ENCODE assay signal across 24 cellular contexts in genomic region chr18:30387401-30387800, GRCh38.
"Had no signal": no experiment of that assay in that cellular context is flagged by ENCODE, and none has a peak within 500 bp of the region (broad histone marks: within the 10 kb centered on the region; RNA-seq: fewer than 3 reads in every experiment).

No MANE protein-coding gene starts in this region.

- H3K27ac ChIP-seq: colonic mucosa, left lung, suprapubic skin, VCaP had no signal

- DNase-seq: activated CD4-positive, alpha-beta T cell treated with anti-CD3 and anti-CD28 coated beads, Interleukin-2, amount 50 U/mL, for 48 hours; activated CD8-positive, alpha-beta memory T cell treated with anti-CD3 and anti-CD28 coated beads, Interleukin-2, amount 10 ng/mL, durations not matched to agents 7 days and 5 days; activated naive CD4-positive, alpha-beta T cell treated with anti-CD3 and anti-CD28 coated beads, Interleukin-2, amount 10 ng/mL, durations not matched to agents 7 days and 5 days; activated T-cell treated with anti-CD3 and anti-CD28 coated beads, Interleukin-2, amount 50 U/mL, for 1 hour; caudate nucleus; colonic mucosa; foreskin melanocyte; head of caudate nucleus; left lung; natural killer cell; nucleus accumbens; right cardiac atrium; SK-N-SH; small intestine; stimulated activated CD4-positive, alpha-beta T cell treated with anti-CD3 and anti-CD28 coated beads, Interleukin-4, amount 100 ng/mL, for 4 hours; stimulated activated naive CD8-positive, alpha-beta T cell treated with anti-CD3 and anti-CD28 coated beads, Interleukin-15, Interleukin-2, amounts not matched to agents 100 U/mL and 50 U/mL, for 24 hours; T-cell; T-helper 9 cell had no signal

- H3K4me3 ChIP-seq: colonic mucosa, left lung, suprapubic skin had no signal

- H3K4me1 ChIP-seq: colonic mucosa, left lung, suprapubic skin had no signal

- H3K9me3 ChIP-seq: colonic mucosa, left lung, SK-N-SH, suprapubic skin had no signal

- H3K27me3 Mint-ChIP-seq: activated CD8-positive, alpha-beta memory T cell treated with anti-CD3 and anti-CD28 coated beads, Interleukin-2, amount 10 ng/mL, durations not matched to agents 7 days and 5 days; activated naive CD4-positive, alpha-beta T cell treated with anti-CD3 and anti-CD28 coated beads, Interleukin-2, amount 10 ng/mL, durations not matched to agents 7 days and 5 days; progenitor cell of endocrine pancreas; T-cell; type B pancreatic cell had no signal

- H3K4me1 Mint-ChIP-seq: activated CD8-positive, alpha-beta memory T cell treated with anti-CD3 and anti-CD28 coated beads, Interleukin-2, amount 10 ng/mL, durations not matched to agents 7 days and 5 days; activated naive CD4-positive, alpha-beta T cell treated with anti-CD3 and anti-CD28 coated beads, Interleukin-2, amount 10 ng/mL, durations not matched to agents 7 days and 5 days; natural killer cell; T-cell had no signal

- H3K4me3 Mint-ChIP-seq: activated CD8-positive, alpha-beta memory T cell treated with anti-CD3 and anti-CD28 coated beads, Interleukin-2, amount 10 ng/mL, durations not matched to agents 7 days and 5 days; activated naive CD4-positive, alpha-beta T cell treated with anti-CD3 and anti-CD28 coated beads, Interleukin-2, amount 10 ng/mL, durations not matched to agents 7 days and 5 days; natural killer cell; T-cell; type B pancreatic cell had no signal

- H3K36me3 Mint-ChIP-seq: activated CD8-positive, alpha-beta memory T cell treated with anti-CD3 and anti-CD28 coated beads, Interleukin-2, amount 10 ng/mL, durations not matched to agents 7 days and 5 days; activated naive CD4-positive, alpha-beta T cell treated with anti-CD3 and anti-CD28 coated beads, Interleukin-2, amount 10 ng/mL, durations not matched to agents 7 days and 5 days; natural killer cell; T-cell; type B pancreatic cell had no signal

- H3K9me3 Mint-ChIP-seq: type B pancreatic cell had no signal

- H3K27ac Mint-ChIP-seq: activated CD8-positive, alpha-beta memory T cell treated with anti-CD3 and anti-CD28 coated beads, Interleukin-2, amount 10 ng/mL, durations not matched to agents 7 days and 5 days; activated naive CD4-positive, alpha-beta T cell treated with anti-CD3 and anti-CD28 coated beads, Interleukin-2, amount 10 ng/mL, durations not matched to agents 7 days and 5 days; natural killer cell; progenitor cell of endocrine pancreas; T-cell; type B pancreatic cell had no signal

- FAIRE-seq: astrocyte, keratinocyte, small intestine had no signal

- ATAC-seq: activated CD8-positive, alpha-beta memory T cell treated with anti-CD3 and anti-CD28 coated beads, Interleukin-2, amount 10 ng/mL, durations not matched to agents 7 days and 5 days; left lung; natural killer cell; right cardiac atrium; stimulated activated naive CD8-positive, alpha-beta T cell treated with anti-CD3 and anti-CD28 coated beads, Interleukin-15, Interleukin-2, amounts not matched to agents 100 U/mL and 50 U/mL, for 24 hours; T-cell had no signal

- H3K36me3 ChIP-seq: colonic mucosa, left lung, suprapubic skin had no signal

- H3K27me3 ChIP-seq: colonic mucosa, left lung, suprapubic skin had no signal
